ENCODE assay signal across 14 cellular contexts in the genomic region with DNA sequence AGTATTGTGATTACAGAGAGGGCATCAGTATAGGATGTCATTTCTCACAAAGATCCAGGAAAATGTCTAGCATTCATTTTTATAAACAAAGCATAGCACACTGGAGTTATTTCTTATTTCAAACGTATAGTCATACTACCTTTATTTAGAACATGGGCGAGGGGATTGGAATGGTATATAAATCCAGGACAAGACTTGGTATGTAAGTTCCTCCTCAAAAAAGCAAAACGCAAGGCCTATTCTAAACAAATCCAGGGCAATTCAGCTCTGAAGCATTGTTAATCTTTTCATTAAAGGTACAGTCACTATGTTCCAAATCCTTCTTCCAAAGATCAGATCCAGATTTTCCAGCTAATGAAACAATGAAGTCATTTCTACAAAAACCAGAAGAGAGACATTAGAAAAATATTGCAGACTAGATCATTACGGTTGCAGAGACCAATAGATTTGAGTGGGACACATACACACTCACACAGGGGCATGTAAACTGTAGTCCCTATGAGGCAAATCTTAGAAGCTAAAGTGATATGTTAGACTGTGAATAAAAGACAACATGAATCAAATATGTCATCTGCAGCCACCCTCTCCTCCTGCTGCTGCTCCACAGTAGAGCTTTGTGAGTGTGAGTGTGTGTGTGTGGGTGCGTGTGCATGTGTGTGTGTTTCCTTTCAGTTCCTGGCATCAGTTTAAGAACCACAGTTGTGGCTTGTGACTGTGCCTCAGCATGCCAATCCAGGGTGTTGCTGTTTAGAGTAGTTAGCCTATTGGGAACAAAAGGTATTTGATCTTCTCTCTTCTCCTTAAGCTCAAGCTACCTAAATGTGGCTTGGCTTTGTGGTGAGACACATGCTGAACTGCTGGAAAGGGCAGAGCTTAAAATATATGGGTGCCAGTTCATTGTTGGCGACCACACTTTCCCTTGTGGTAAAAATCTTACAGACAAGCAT.
DNase-seq lines count a peak whose midpoint lies in the region; ATAC-seq and TF ChIP-seq lines count a peak whose summit lies in the region.
"Had no signal": no experiment of that assay in that cellular context is flagged by ENCODE, and none has a peak within 500 bp of the region (broad histone marks: within the 10 kb centered on the region; RNA-seq: fewer than 3 reads in every experiment).

No MANE protein-coding gene starts in this region.

- ATAC-seq in DND-41 (ENCODE audit: insufficient read depth, low read depth) = peak; percentile 94

- no peaks in the 10 kb centered on the region for H3K4me1 Mint-ChIP-seq in activated T-helper 2 cell treated with anti-CD3 and anti-CD28 coated beads, Interferon-gamma antibody, Interleukin-2, Interleukin-4, amounts not matched to agents 10 μg/mL and 5 μg/mL and 100 μg/mL, durations not matched to agents 14 hours and 24 hours and 36 hours (ENCODE audit: low read depth)
- no peaks in the 10 kb centered on the region for H3K4me1 Mint-ChIP-seq in CD14-positive monocyte
- H3K4me1 Mint-ChIP-seq: CD8-positive, alpha-beta memory T cell had no signal

- no peak overlapping the region for H2AFZ ChIP-seq in DND-41 (ENCODE audit: low read depth, low read length)

- DNase-seq in DND-41 (peak; percentile 64), SKM-1 (lab: John Stamatoyannopoulos, UW; ENCODE audit: unreplicated experiment) (peak; percentile 37), fibroblast of mammary gland (ENCODE audit: low read depth) (peak; percentile 78), NCI-H748 treated with DMSO at 0.1 percent for 48 hours (lab: John Stamatoyannopoulos, UW) (no peak), substantia nigra (lab: John Stamatoyannopoulos, UW) (no peak), CD14-positive monocyte (ENCODE audit: low spot score) (no peak)
- no peak for DNase-seq in activated T-helper 2 cell treated with anti-CD3 and anti-CD28 coated beads, Interferon-gamma antibody, Interleukin-2, Interleukin-4, amounts not matched to agents 10 μg/mL and 5 μg/mL and 100 μg/mL, durations not matched to agents 14 hours and 24 hours and 36 hours (ENCODE audit: low spot score)
- DNase-seq: activated CD4-positive, alpha-beta T cell treated with anti-CD3 and anti-CD28 coated beads for 48 hours; activated gamma-delta T cell; CD8-positive, alpha-beta memory T cell; SK-N-SH; stimulated activated naive CD4-positive, alpha-beta T cell treated with Interleukin-2 at 50 U/mL for 16 hours had no signal

- H3K4me2 ChIP-seq in DND-41 (ENCODE audit: insufficient read depth, low read length) = no peak overlapping the region
- H3K4me2 ChIP-seq: SK-N-SH had no signal

- H3K9me3 Mint-ChIP-seq in activated T-helper 2 cell treated with anti-CD3 and anti-CD28 coated beads, Interferon-gamma antibody, Interleukin-2, Interleukin-4, amounts not matched to agents 10 μg/mL and 5 μg/mL and 100 μg/mL, durations not matched to agents 14 hours and 24 hours and 36 hours = peaks cover 23% of the 10 kb centered on the region
- peaks cover 0 to 7% (median 0%) of the 10 kb centered on the region in 7 donors for H3K9me3 Mint-ChIP-seq in CD14-positive monocyte

- no peak overlapping the region for H3K27ac Mint-ChIP-seq in activated T-helper 2 cell treated with anti-CD3 and anti-CD28 coated beads, Interferon-gamma antibody, Interleukin-2, Interleukin-4, amounts not matched to agents 10 μg/mL and 5 μg/mL and 100 μg/mL, durations not matched to agents 14 hours and 24 hours and 36 hours
- H3K27ac Mint-ChIP-seq in CD14-positive monocyte = no peak overlapping the region
- H3K27ac Mint-ChIP-seq: CD8-positive, alpha-beta memory T cell had no signal

- H3K4me1 ChIP-seq in DND-41 (ENCODE audit: insufficient read depth, low read length) (peaks cover 24% of the 10 kb centered on the region), rectal smooth muscle tissue (ENCODE audit: control insufficient read depth, insufficient read depth, low read length) (peaks cover 19% of the 10 kb centered on the region)

- H3K79me2 ChIP-seq in DND-41 (ENCODE audit: insufficient read depth, low read length) = no peaks in the 10 kb centered on the region

- intact Hi-C loops in activated T-helper 2 cell treated with anti-CD3 and anti-CD28 coated beads, Interferon-gamma antibody, Interleukin-2, Interleukin-4, amounts not matched to agents 10 μg/mL and 5 μg/mL and 100 μg/mL, durations not matched to agents 14 hours and 24 hours and 36 hours (cut with micrococcal nuclease) = no loop called here
- intact Hi-C loops in CD14-positive monocyte (cut with micrococcal nuclease) = no loop called here

- H4K20me1 ChIP-seq in DND-41 (ENCODE audit: insufficient read depth, low read length) = no peaks in the 10 kb centered on the region

- H3K27ac ChIP-seq in DND-41 (ENCODE audit: low read length) (peak overlapping the region; percentile 72; the same call in 1 of the 2 replicates), rectal smooth muscle tissue (ENCODE audit: low read depth, low read length) (peak overlapping the region; percentile 73), substantia nigra (ENCODE audit: low read depth, low read length, poor library complexity, severe bottlenecking) (no peak overlapping the region)
- H3K27ac ChIP-seq: HL-60 had no signal

- H3K4me3 ChIP-seq in DND-41 (ENCODE audit: low read depth in 1 of 2, low read length in 2 of 2) (no peak overlapping the region), fibroblast of mammary gland (ENCODE audit: control insufficient read depth, low read depth, low read length) (no peak overlapping the region), rectal smooth muscle tissue (ENCODE audit: low read length) (no peak overlapping the region)

- no peak overlapping the region for H3K4me3 Mint-ChIP-seq in activated T-helper 2 cell treated with anti-CD3 and anti-CD28 coated beads, Interferon-gamma antibody, Interleukin-2, Interleukin-4, amounts not matched to agents 10 μg/mL and 5 μg/mL and 100 μg/mL, durations not matched to agents 14 hours and 24 hours and 36 hours (ENCODE audit: low read depth)
- no peak overlapping the region for H3K4me3 Mint-ChIP-seq in CD14-positive monocyte
- H3K4me3 Mint-ChIP-seq: CD8-positive, alpha-beta memory T cell had no signal

- H3K36me3 Mint-ChIP-seq in activated T-helper 2 cell treated with anti-CD3 and anti-CD28 coated beads, Interferon-gamma antibody, Interleukin-2, Interleukin-4, amounts not matched to agents 10 μg/mL and 5 μg/mL and 100 μg/mL, durations not matched to agents 14 hours and 24 hours and 36 hours (ENCODE audit: low read depth) = no peaks in the 10 kb centered on the region
- no peaks in the 10 kb centered on the region for H3K36me3 Mint-ChIP-seq in CD14-positive monocyte
- H3K36me3 Mint-ChIP-seq: CD8-positive, alpha-beta memory T cell had no signal

- H3K9ac ChIP-seq in DND-41 (ENCODE audit: low read depth, low read length) (no peak overlapping the region), rectal smooth muscle tissue (ENCODE audit: low read length) (no peak overlapping the region)
- H3K9ac ChIP-seq: SK-N-SH had no signal

- H3K9me3 ChIP-seq in DND-41 (ENCODE audit: insufficient read depth, low read length, severe bottlenecking) = no peaks in the 10 kb centered on the region
- H3K9me3 ChIP-seq: SK-N-SH had no signal

- H3K27me3 ChIP-seq in DND-41 (ENCODE audit: insufficient read depth, low read length, poor library complexity) (no peaks in the 10 kb centered on the region), rectal smooth muscle tissue (ENCODE audit: control insufficient read depth, insufficient read depth, low read length) (no peaks in the 10 kb centered on the region)

- H3K36me3 ChIP-seq in DND-41 (ENCODE audit: insufficient read depth, low read length) (no peaks in the 10 kb centered on the region), rectal smooth muscle tissue (ENCODE audit: control insufficient read depth, insufficient read depth, low read length) (no peaks in the 10 kb centered on the region)

- no peaks in the 10 kb centered on the region for H3K27me3 Mint-ChIP-seq in activated T-helper 2 cell treated with anti-CD3 and anti-CD28 coated beads, Interferon-gamma antibody, Interleukin-2, Interleukin-4, amounts not matched to agents 10 μg/mL and 5 μg/mL and 100 μg/mL, durations not matched to agents 14 hours and 24 hours and 36 hours (ENCODE audit: low read depth)
- H3K27me3 Mint-ChIP-seq in CD14-positive monocyte (ENCODE audit: low read depth in 3 of 3) = peaks cover 0 to 2% (median 0%) of the 10 kb centered on the region in 3 donors
- H3K27me3 Mint-ChIP-seq: CD8-positive, alpha-beta memory T cell had no signal

- TF ChIP-seq CTCF in DND-41 (IDR thresholded peaks at IDR 0.05; ENCODE audit: borderline replicate concordance, extremely low read depth, low read length, poor library complexity, severe bottlenecking) = no peak
- no peak for TF ChIP-seq CTCF in fibroblast of mammary gland (conservative IDR thresholded peaks at IDR 0.05; ENCODE audit: control insufficient read depth, insufficient read depth, low read depth, low read length)
- TF ChIP-seq CTCF in CD14-positive monocyte (IDR thresholded peaks at IDR 0.05) = no peak

Comparison
In these comparisons a context has a peak if more than half of its experiments do, and no peak if none do; other contexts are left out.
1. DNase-seq: peak in DND-41 (single experiment), SKM-1 (single experiment) and fibroblast of mammary gland (single experiment); none in NCI-H748 treated with DMSO at 0.1 percent for 48 hours (single experiment), substantia nigra (0 of 49), activated T-helper 2 cell treated with anti-CD3 and anti-CD28 coated beads, Interferon-gamma antibody, Interleukin-2, Interleukin-4, amounts not matched to agents 10 μg/mL and 5 μg/mL and 100 μg/mL, durations not matched to agents 14 hours and 24 hours and 36 hours (single experiment) and CD14-positive monocyte (single experiment).